In genomic region chr2:109311771-109312170, GRCh38 we compare ENCODE assay signal across 14 cellular contexts.
DNase-seq lines count a peak whose midpoint lies in the region; ATAC-seq and TF ChIP-seq lines count a peak whose summit lies in the region.
"Had no signal": no experiment of that assay in that cellular context is flagged by ENCODE, and none has a peak within 500 bp of the region (broad histone marks: within the 10 kb centered on the region; RNA-seq: fewer than 3 reads in every experiment).

No MANE protein-coding gene starts in this region.

- H3K79me1 ChIP-seq in IMR-90 (ENCODE audit: low read depth in 1 of 2, low read length in 2 of 2), result peaks cover 31 to 58% of the 10 kb centered on the region in 2 experiments

- H3K9me1 ChIP-seq in IMR-90 (ENCODE audit: insufficient read depth, low read length), result peaks cover 18% of the 10 kb centered on the region

- H3K14ac ChIP-seq in IMR-90 (replicated peaks; ENCODE audit: low read depth, low read length), result no peak overlapping the region

- no peak overlapping the region for H3K9ac ChIP-seq in IMR-90 (ENCODE audit: low read depth, low read length)
- H3K9ac ChIP-seq: BLaER1 had no signal

- H3K4ac ChIP-seq in IMR-90 (ENCODE audit: low read depth, low read length), result no peak overlapping the region

- TF ChIP-seq RAD21 in IMR-90 (IDR thresholded peaks at IDR 0.05; ENCODE audit: low read length), result no peak

- no peak overlapping the region for H2BK15ac ChIP-seq in IMR-90 (ENCODE audit: low read depth, low read length)

- no peak overlapping the region for H3K23ac ChIP-seq in IMR-90 (ENCODE audit: low read depth, low read length)

- CTCF ChIA-PET in IMR-90 (lab: Yijun Ruan, JAX), result interaction anchor here (0.6 kb wide), 1 partner anchor 56 kb away, joined by 3 read pairs; no protein-coding TSS in a partner anchor
- CTCF ChIA-PET in CD8-positive, alpha-beta memory T cell (lab: Charles Lee), result no interaction called here

- H3K4me3 ChIP-seq in IMR-90 (ENCODE audit: insufficient read depth, low read depth, low read length), result no peak overlapping the region
- H3K4me3 ChIP-seq in CD8-positive, alpha-beta memory T cell (ENCODE audit: low read length), result no peak overlapping the region
- H3K4me3 ChIP-seq: BLaER1 had no signal

- H2AK9ac ChIP-seq in IMR-90 (replicated peaks; ENCODE audit: low read depth, low read length, poor library complexity), result no peak overlapping the region

- no peak overlapping the region for H2AFZ ChIP-seq in IMR-90 (replicated peaks; ENCODE audit: low read length, poor library complexity)

- no peak overlapping the region for H3K18ac ChIP-seq in IMR-90 (ENCODE audit: low read depth, low read length)

- no peaks in the 10 kb centered on the region for H3K36me3 ChIP-seq in IMR-90 (ENCODE audit: control insufficient read depth, insufficient read depth, low read length)
- no peaks in the 10 kb centered on the region for H3K36me3 ChIP-seq in CD8-positive, alpha-beta memory T cell (ENCODE audit: insufficient read depth, low read length)
- H3K36me3 ChIP-seq: BLaER1 had no signal

- H3K4me1 Mint-ChIP-seq in CD8-positive, alpha-beta memory T cell, result no peaks in the 10 kb centered on the region

- H3K27me3 ChIP-seq in IMR-90 (ENCODE audit: control insufficient read depth, insufficient read depth, low read length), result no peaks in the 10 kb centered on the region
- no peaks in the 10 kb centered on the region for H3K27me3 ChIP-seq in CD8-positive, alpha-beta memory T cell (ENCODE audit: insufficient read depth, low read length, poor library complexity, severe bottlenecking)
- H3K27me3 ChIP-seq: BLaER1 had no signal

- no peak overlapping the region for H3K4me3 Mint-ChIP-seq in CD8-positive, alpha-beta memory T cell

- dilution Hi-C loops in IMR-90 (cut with HindIII; ENCODE audit: low sequenced_read_pairs, unreplicated experiment), result no loop called here

- no peak for TF ChIP-seq CTCF in IMR-90 (conservative IDR thresholded peaks at IDR 0.05; ENCODE audit: low read depth, low read length)

- DNase-seq in AG08396 (ENCODE audit: low spot score) (peak; percentile 40), EL (peak; percentile 27), IMR-90 (peak; percentile 54), myocyte (ENCODE audit: low read depth) (peak; percentile 21), dermis blood vessel endothelial cell (no peak), COLO668 (lab: John Stamatoyannopoulos, UW; ENCODE audit: unreplicated experiment) (no peak), NCI-H1105 treated with DMSO at 0.1 percent for 48 hours (lab: John Stamatoyannopoulos, UW) (no peak)
- no peak for DNase-seq in CD8-positive, alpha-beta memory T cell
- DNase-seq: AML-193, Calu3, DMS 273 treated with DMSO at 0.1 percent for 48 hours, GDM1, H7 had no signal

- no CpG with 5 or more reads among the region's 5 CpGs for WGBS in IMR-90 (ENCODE audit: extremely low coverage in 2 of 2, insufficient read length in 1 of 2), 2 experiments

- no peak overlapping the region for H2BK120ac ChIP-seq in IMR-90 (ENCODE audit: low read depth, low read length)

- H2BK5ac ChIP-seq in IMR-90 (ENCODE audit: low read depth, low read length, poor library complexity, severe bottlenecking), result no peak overlapping the region

- BruUV-seq in IMR-90 (replicated peaks; lab: Mats Ljungman, UMichigan), result no TSS peak

- ATAC-seq in IMR-90 (ENCODE audit: low read depth), result no peak; the same call in 1 of the 2 replicates

- H3K27ac ChIP-seq in IMR-90 (ENCODE audit: insufficient read depth, low read length), result no peak overlapping the region
- no peak overlapping the region for H3K27ac ChIP-seq in CD8-positive, alpha-beta memory T cell (ENCODE audit: low read depth, low read length)
- H3K27ac ChIP-seq: BLaER1 had no signal

- POLR2A ChIA-PET in IMR-90 (lab: Charles Lee; ENCODE audit: unreplicated experiment), result interaction anchor here (0.6 kb wide), 1 partner anchor 145 kb away, joined by 8 read pairs; no protein-coding TSS in a partner anchor
- POLR2A ChIA-PET in CD8-positive, alpha-beta memory T cell (lab: Charles Lee), result no interaction called here

- no peak overlapping the region for H4K5ac ChIP-seq in IMR-90 (ENCODE audit: low read depth, low read length)

- H3K4me2 ChIP-seq in IMR-90 (ENCODE audit: low read depth, low read length), result no peak overlapping the region
- H3K4me2 ChIP-seq: BLaER1 had no signal

- H3K27me3 Mint-ChIP-seq in CD8-positive, alpha-beta memory T cell, result peaks cover 0 to 24% of the 10 kb centered on the region in 2 donors

- H2BK20ac ChIP-seq in IMR-90 (ENCODE audit: low read depth, low read length), result no peak overlapping the region

- H3K9me3 Mint-ChIP-seq in CD8-positive, alpha-beta memory T cell, result no peaks in the 10 kb centered on the region

- no peak overlapping the region for H2AK5ac ChIP-seq in IMR-90 (ENCODE audit: low read depth, low read length)

- intact Hi-C loops in IMR-90 (cut with micrococcal nuclease), result no loop called here

- in situ Hi-C loops in IMR-90 (cut with MboI; ENCODE audit: low sequenced_read_pairs), result no loop called here

- H3K36me3 Mint-ChIP-seq in CD8-positive, alpha-beta memory T cell, result no peaks in the 10 kb centered on the region

- no peak overlapping the region for H3K56ac ChIP-seq in IMR-90 (ENCODE audit: extremely low read depth, insufficient read depth, low read length)

- no peaks in the 10 kb centered on the region for H3K9me3 ChIP-seq in IMR-90 (ENCODE audit: control insufficient read depth, insufficient read depth, low read length)
- H3K9me3 ChIP-seq in CD8-positive, alpha-beta memory T cell (ENCODE audit: low read length), result no peaks in the 10 kb centered on the region
- H3K9me3 ChIP-seq: BLaER1 had no signal

- no peaks in the 10 kb centered on the region for H3K4me1 ChIP-seq in IMR-90 (ENCODE audit: control insufficient read depth, insufficient read depth, low read length)
- H3K4me1 ChIP-seq in CD8-positive, alpha-beta memory T cell (ENCODE audit: insufficient read depth, low read length), result no peaks in the 10 kb centered on the region

- no peak overlapping the region for H4K91ac ChIP-seq in IMR-90 (ENCODE audit: insufficient read depth, low read depth, low read length)

- peaks cover 40% of the 10 kb centered on the region for H4K20me1 ChIP-seq in IMR-90 (ENCODE audit: insufficient read depth, low read length)

- TF ChIP-seq POLR2A in IMR-90 (IDR thresholded peaks at IDR 0.05; ENCODE audit: low read depth, low read length), result no peak

- no peak overlapping the region for H3K27ac Mint-ChIP-seq in CD8-positive, alpha-beta memory T cell

- H4K8ac ChIP-seq in IMR-90 (ENCODE audit: low read depth in 2 of 2, low read length in 2 of 2), result no peak overlapping the region

TF ChIP-seq in IMR-90, 13 proteins besides CTCF, POLR2A, EP300 and RAD21:
- TF ChIP-seq ELK1 (IDR thresholded peaks at IDR 0.05; ENCODE audit: borderline replicate concordance, low read depth, low read length) (no peak), FOS (IDR thresholded peaks at IDR 0.05; ENCODE audit: low read depth, low read length) (no peak), CEBPB (IDR thresholded peaks at IDR 0.05; ENCODE audit: low read depth, low read length) (no peak), SMC3 (IDR thresholded peaks at IDR 0.05; ENCODE audit: low read depth, low read length) (no peak), RFX5 (IDR thresholded peaks at IDR 0.05; ENCODE audit: low read depth, low read length) (no peak), CHD1 (IDR thresholded peaks at IDR 0.05; ENCODE audit: low read depth, low read length) (no peak), NFE2L2 (IDR thresholded peaks at IDR 0.05; ENCODE audit: low read depth, low read length) (no peak), MAFK (IDR thresholded peaks at IDR 0.05; ENCODE audit: low read depth, low read length) (no peak), MAZ (IDR thresholded peaks at IDR 0.05; ENCODE audit: borderline replicate concordance, low read depth, low read length) (no peak), BHLHE40 (IDR thresholded peaks at IDR 0.05; ENCODE audit: low read depth, low read length) (no peak)
- TF ChIP-seq, protein P1, sequence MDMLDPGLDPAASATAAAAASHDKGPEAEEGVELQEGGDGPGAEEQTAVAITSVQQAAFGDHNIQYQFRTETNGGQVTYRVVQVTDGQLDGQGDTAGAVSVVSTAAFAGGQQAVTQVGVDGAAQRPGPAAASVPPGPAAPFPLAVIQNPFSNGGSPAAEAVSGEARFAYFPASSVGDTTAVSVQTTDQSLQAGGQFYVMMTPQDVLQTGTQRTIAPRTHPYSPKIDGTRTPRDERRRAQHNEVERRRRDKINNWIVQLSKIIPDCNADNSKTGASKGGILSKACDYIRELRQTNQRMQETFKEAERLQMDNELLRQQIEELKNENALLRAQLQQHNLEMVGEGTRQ (IDR thresholded peaks at IDR 0.05; ENCODE audit: low read depth, low read length), result no peak
TF ChIP-seq in IMR-90: peak in this region for 0.

Comparison
In these comparisons a context has a peak if more than half of its experiments do, and no peak if none do; other contexts are left out.
1. DNase-seq: peak in AG08396 (single experiment), EL (single experiment), IMR-90 (single experiment) and myocyte (single experiment); none in dermis blood vessel endothelial cell (single experiment), CD8-positive, alpha-beta memory T cell (0 of 5), COLO668 (single experiment) and NCI-H1105 treated with DMSO at 0.1 percent for 48 hours (single experiment).